ENCODE assay signal across 9 cellular contexts in genomic region chr1:78490861-78491310, GRCh38. TPM values are rescaled to one million over a fixed set of nuclear protein-coding genes. Genes with fewer than 3 reads are reported as not detected.
DNase-seq lines count a peak whose midpoint lies in the region; ATAC-seq and TF ChIP-seq lines count a peak whose summit lies in the region.
"Had no signal": no experiment of that assay in that cellular context is flagged by ENCODE, and none has a peak within 500 bp of the region (broad histone marks: within the 10 kb centered on the region; RNA-seq: fewer than 3 reads in every experiment).

A gene with protein sequence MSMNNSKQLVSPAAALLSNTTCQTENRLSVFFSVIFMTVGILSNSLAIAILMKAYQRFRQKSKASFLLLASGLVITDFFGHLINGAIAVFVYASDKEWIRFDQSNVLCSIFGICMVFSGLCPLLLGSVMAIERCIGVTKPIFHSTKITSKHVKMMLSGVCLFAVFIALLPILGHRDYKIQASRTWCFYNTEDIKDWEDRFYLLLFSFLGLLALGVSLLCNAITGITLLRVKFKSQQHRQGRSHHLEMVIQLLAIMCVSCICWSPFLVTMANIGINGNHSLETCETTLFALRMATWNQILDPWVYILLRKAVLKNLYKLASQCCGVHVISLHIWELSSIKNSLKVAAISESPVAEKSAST (plus strand): TSS chr1:78490974. CDS start chr1:78492744, 1,770 bp downstream.

- no peaks in the 10 kb centered on the region for H3K36me3 ChIP-seq in prostate gland

- TF ChIP-seq CTCF in glutamatergic neuron (IDR thresholded peaks at IDR 0.05; ENCODE audit: partially characterized antibody, unreplicated experiment) = no peak
- TF ChIP-seq CTCF in prostate gland (IDR thresholded peaks at IDR 0.05) = no peak

- peaks cover 4% of the 10 kb centered on the region for H3K27me3 Mint-ChIP-seq in glutamatergic neuron (ENCODE audit: unreplicated experiment)

- H3K27ac ChIP-seq in prostate gland = no peak within 1 kb of the TSS

- no peak for TF ChIP-seq POLR2A in prostate gland (IDR thresholded peaks at IDR 0.05)

- WGBS in prostate gland = 2% methylated on average over 36 of the region's 39 CpGs

- H3K4me3 Mint-ChIP-seq in glutamatergic neuron (ENCODE audit: unreplicated experiment) = peak within 1 kb of the TSS; percentile 97

- peak; percentile 79 for DNase-seq in EL
- DNase-seq in RPMI7951 (ENCODE audit: low read depth) = peak; percentile 78
- DNase-seq in glutamatergic neuron = peak; percentile 55
- no peak for DNase-seq in prostate gland (ENCODE audit: low spot score)
- DNase-seq in NCI-H2171 treated with DMSO at 0.1 percent for 48 hours (lab: John Stamatoyannopoulos, UW) = no peak
- no peak for DNase-seq in SHP77 treated with DMSO at 0.1 percent for 48 hours (lab: John Stamatoyannopoulos, UW)
- no peak for DNase-seq in mucosa of gallbladder (ENCODE audit: low spot score)

- H3K27ac Mint-ChIP-seq in glutamatergic neuron (ENCODE audit: unreplicated experiment) = no peak within 1 kb of the TSS

- intact Hi-C loops in prostate gland (cut with DNase I) = no loop called here

- H3K4me1 Mint-ChIP-seq in glutamatergic neuron (ENCODE audit: low read depth, unreplicated experiment) = peaks cover 6% of the 10 kb centered on the region

- H3K36me3 Mint-ChIP-seq in glutamatergic neuron (ENCODE audit: unreplicated experiment) = no peaks in the 10 kb centered on the region

- no peaks in the 10 kb centered on the region for H3K9me3 ChIP-seq in prostate gland

- peaks cover 5% of the 10 kb centered on the region for H3K9me3 Mint-ChIP-seq in glutamatergic neuron (ENCODE audit: unreplicated experiment)

- H3K4me1 ChIP-seq in prostate gland (replicated peaks) = no peaks in the 10 kb centered on the region

- peaks cover 8% of the 10 kb centered on the region for H3K27me3 ChIP-seq in prostate gland (replicated peaks; ENCODE audit: insufficient read depth)

- peak within 1 kb of the TSS; percentile 6 to 9 for H3K4me3 ChIP-seq in prostate gland

- ATAC-seq in GM19324 (IDR thresholded peaks at IDR 0.05; ENCODE audit: low FRiP score, unreplicated experiment) = no peak
- ATAC-seq: HCT116 had no signal

RNA-seq across cellular contexts. Expression of the gene that starts here (rescaled TPM):
- total RNA-seq in RPMI7951 (2014; rRNA removed; shearing (Covaris generic)) = 31.3 and 39.9 TPM in 2 replicates
- total RNA-seq in glutamatergic neuron (ENCODE audit: unreplicated experiment) (not detected), prostate gland (under 1 TPM; 0.34 to 0.46 TPM), mucosa of gallbladder (4.3 TPM)

Comparison
In these comparisons a context has a peak if more than half of its experiments do, and no peak if none do; other contexts are left out.
1. Peak in DNase-seq in glutamatergic neuron; RNA of the gene not detected or under 1 TPM.
2. DNase-seq: peak in EL (single experiment) and RPMI7951 (single experiment); none in prostate gland (single experiment), NCI-H2171 treated with DMSO at 0.1 percent for 48 hours (single experiment), SHP77 treated with DMSO at 0.1 percent for 48 hours (single experiment) and mucosa of gallbladder (single experiment).